ENCODE assay signal across 8 cellular contexts in the genomic region with DNA sequence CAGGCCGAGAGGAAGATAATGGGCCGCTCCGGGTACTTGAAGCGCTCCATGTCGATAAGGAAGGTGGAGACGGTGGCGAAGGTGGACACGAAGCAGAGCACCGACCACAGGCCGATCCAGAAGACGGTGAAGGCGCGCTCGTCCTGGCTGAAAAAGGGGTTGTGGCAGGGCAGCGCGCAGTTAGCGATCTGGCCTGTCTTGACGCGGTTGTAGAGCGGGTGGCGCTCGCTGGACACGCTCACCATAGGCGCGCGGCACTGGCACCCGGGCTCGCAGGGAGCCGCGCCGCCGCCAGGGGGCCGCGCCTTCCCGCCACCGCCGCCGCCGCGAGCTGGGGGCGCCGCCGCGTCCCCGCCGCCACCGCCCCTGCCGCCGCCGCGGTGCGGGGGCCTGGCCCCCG. TPM values are rescaled to one million over a fixed set of nuclear protein-coding genes. Genes with fewer than 3 reads are reported as not detected.
DNase-seq lines count a peak whose midpoint lies in the region; ATAC-seq, FAIRE-seq and TF ChIP-seq lines count a peak whose summit lies in the region.

No MANE protein-coding gene starts in this region.

- TF ChIP-seq POLR2A in HepG2 (IDR thresholded peaks at IDR 0.05; ENCODE audit: insufficient read depth in 1 of 2, low read depth in 2 of 2, low read length in 2 of 2) = no peak

- peak overlapping the region; percentile 75 for H3K4me3 Mint-ChIP-seq in dendritic cell treated with granulocyte-macrophage colony-stimulating factor and Interleukin-4, amounts not matched to agents 40 ng/mL and 50 ng/mL, for 4 days
- H3K4me3 Mint-ChIP-seq in stimulated activated effector memory CD8-positive, alpha-beta T cell treated with anti-CD3 and anti-CD28 coated beads, Interleukin-12 subunit alpha, Interleukin-12 subunit beta, amount 100 ng/mL, for 72 hours = peak overlapping the region; percentile 78

- H3K9me3 Mint-ChIP-seq in dendritic cell treated with granulocyte-macrophage colony-stimulating factor and Interleukin-4, amounts not matched to agents 40 ng/mL and 50 ng/mL, for 4 days = no peaks in the 10 kb centered on the region
- no peaks in the 10 kb centered on the region for H3K9me3 Mint-ChIP-seq in stimulated activated effector memory CD8-positive, alpha-beta T cell treated with anti-CD3 and anti-CD28 coated beads, Interleukin-12 subunit alpha, Interleukin-12 subunit beta, amount 100 ng/mL, for 72 hours

- H3K4me3 ChIP-seq in BLaER1 treated with 17β-estradiol and CSF1 and Interleukin-3, amounts not matched to agents 10 nM and 100 nM = peak overlapping the region; percentile 73 to 97 (median 86)
- no peak overlapping the region for H3K4me3 ChIP-seq in HepG2 (replicated peaks in 1 of 3; ENCODE audit: insufficient read depth in 1 of 3, low read depth in 2 of 3, low read length in 3 of 3)

- no peak for TF ChIP-seq RAD21 in HepG2 (CRISPR knock-in tag; IDR thresholded peaks at IDR 0.05)

- H3K27me3 Mint-ChIP-seq in dendritic cell treated with granulocyte-macrophage colony-stimulating factor and Interleukin-4, amounts not matched to agents 40 ng/mL and 50 ng/mL, for 4 days = peaks cover 81% of the 10 kb centered on the region

- H3K9ac ChIP-seq in BLaER1 treated with 17β-estradiol and CSF1 and Interleukin-3, amounts not matched to agents 10 nM and 100 nM = peak overlapping the region in 9 of 11 experiments; percentile 75 to 89 (median 83); a peak in 19 of 22 replicates
- H3K9ac ChIP-seq in HepG2 (ENCODE audit: insufficient read depth, low read depth, low read length) = no peak overlapping the region

- peaks cover 0 to 52% (median 29%) of the 10 kb centered on the region in 11 experiments; a peak in 16 of 22 replicates for H4K20me1 ChIP-seq in BLaER1 treated with 17β-estradiol and CSF1 and Interleukin-3, amounts not matched to agents 10 nM and 100 nM
- H4K20me1 ChIP-seq in HepG2 (ENCODE audit: insufficient read depth, low read length) = no peaks in the 10 kb centered on the region

- intact Hi-C loops in dendritic cell treated with granulocyte-macrophage colony-stimulating factor and Interleukin-4, amounts not matched to agents 40 ng/mL and 50 ng/mL, for 4 days (cut with micrococcal nuclease) = no loop called here
- intact Hi-C loops in HepG2 (cut with micrococcal nuclease; ENCODE audit: unreplicated experiment) = loop anchor here (1.0 to 5.0 kb wide), 2 partner anchors 47 to 1139 kb away; no protein-coding TSS in a partner anchor

- peak; percentile 48 for TF ChIP-seq CTCF in HepG2 (CRISPR knock-in tag; IDR thresholded peaks at IDR 0.05)

- no TSS peak for BruUV-seq in HepG2 (replicated peaks; lab: Mats Ljungman, UMichigan)

- POLR2A ChIA-PET in HepG2 (lab: Yijun Ruan, JAX) = no interaction called here

- H3K4me1 Mint-ChIP-seq in dendritic cell treated with granulocyte-macrophage colony-stimulating factor and Interleukin-4, amounts not matched to agents 40 ng/mL and 50 ng/mL, for 4 days (ENCODE audit: low read depth) = peaks cover 43% of the 10 kb centered on the region
- peaks cover 27% of the 10 kb centered on the region for H3K4me1 Mint-ChIP-seq in stimulated activated effector memory CD8-positive, alpha-beta T cell treated with anti-CD3 and anti-CD28 coated beads, Interleukin-12 subunit alpha, Interleukin-12 subunit beta, amount 100 ng/mL, for 72 hours

- peaks cover 14% of the 10 kb centered on the region for H3K36me3 Mint-ChIP-seq in dendritic cell treated with granulocyte-macrophage colony-stimulating factor and Interleukin-4, amounts not matched to agents 40 ng/mL and 50 ng/mL, for 4 days (ENCODE audit: low read depth)
- H3K36me3 Mint-ChIP-seq in stimulated activated effector memory CD8-positive, alpha-beta T cell treated with anti-CD3 and anti-CD28 coated beads, Interleukin-12 subunit alpha, Interleukin-12 subunit beta, amount 100 ng/mL, for 72 hours = no peaks in the 10 kb centered on the region

- H3K27ac Mint-ChIP-seq in dendritic cell treated with granulocyte-macrophage colony-stimulating factor and Interleukin-4, amounts not matched to agents 40 ng/mL and 50 ng/mL, for 4 days = no peak overlapping the region
- H3K27ac Mint-ChIP-seq in stimulated activated effector memory CD8-positive, alpha-beta T cell treated with anti-CD3 and anti-CD28 coated beads, Interleukin-12 subunit alpha, Interleukin-12 subunit beta, amount 100 ng/mL, for 72 hours = no peak overlapping the region

- peaks cover 7 to 41% (median 33%) of the 10 kb centered on the region in 11 experiments; a peak in 21 of 22 replicates for H3K27me3 ChIP-seq in BLaER1 treated with 17β-estradiol and CSF1 and Interleukin-3, amounts not matched to agents 10 nM and 100 nM
- H3K27me3 ChIP-seq in HepG2 (ENCODE audit: control insufficient read depth in 1 of 2, insufficient read depth in 2 of 2, low read length in 2 of 2) = peaks cover 6 to 30% of the 10 kb centered on the region in 2 experiments

- peak overlapping the region; percentile 95 to 100 (median 100) for H3K4me2 ChIP-seq in BLaER1 treated with 17β-estradiol and CSF1 and Interleukin-3, amounts not matched to agents 10 nM and 100 nM
- no peak overlapping the region for H3K4me2 ChIP-seq in HepG2 (ENCODE audit: low read depth, low read length)

- peaks cover 5 to 41% (median 27%) of the 10 kb centered on the region in 10 experiments; a peak in 18 of 20 replicates for H3K4me1 ChIP-seq in BLaER1 treated with 17β-estradiol and CSF1 and Interleukin-3, amounts not matched to agents 10 nM and 100 nM
- H3K4me1 ChIP-seq in HepG2 (ENCODE audit: insufficient read depth, low read length) = peaks cover 20% of the 10 kb centered on the region

- DNase-seq in T1000 (lab: John Stamatoyannopoulos, UW) = peak; percentile 30
- peak; percentile 4 for DNase-seq in HepG2 (ENCODE audit: low spot score)
- DNase-seq in stimulated activated effector memory CD8-positive, alpha-beta T cell treated with anti-CD3 and anti-CD28 coated beads, Interleukin-12 subunit alpha, Interleukin-12 subunit beta, amount 100 ng/mL, for 72 hours (ENCODE audit: low spot score in 2 of 2) = peak; percentile 11 to 58
- no peak for DNase-seq in NCI-H128 (lab: John Stamatoyannopoulos, UW; ENCODE audit: unreplicated experiment)

- no peaks in the 10 kb centered on the region; a peak in 1 of 22 replicates for H3K9me3 ChIP-seq in BLaER1 treated with 17β-estradiol and CSF1 and Interleukin-3, amounts not matched to agents 10 nM and 100 nM (replicated peaks in 1 of 11)
- no peaks in the 10 kb centered on the region for H3K9me3 ChIP-seq in HepG2 (ENCODE audit: low read length)

- ATAC-seq in GM18909 (IDR thresholded peaks at IDR 0.05; ENCODE audit: poor library complexity, unreplicated experiment) (peak; percentile 42), HG03457 (IDR thresholded peaks at IDR 0.05; ENCODE audit: unreplicated experiment) (peak; percentile 31), HepG2 (peak; percentile 29)
- ATAC-seq in stimulated activated effector memory CD8-positive, alpha-beta T cell treated with anti-CD3 and anti-CD28 coated beads, Interleukin-12 subunit alpha, Interleukin-12 subunit beta, amount 100 ng/mL, for 72 hours = peak; percentile 56

- no peak overlapping the region for H2AFZ ChIP-seq in HepG2 (ENCODE audit: low read length)

- peak overlapping the region in 8 of 11 experiments; percentile 69 to 81 (median 80); a peak in 12 of 22 replicates for H3K27ac ChIP-seq in BLaER1 treated with 17β-estradiol and CSF1 and Interleukin-3, amounts not matched to agents 10 nM and 100 nM
- H3K27ac ChIP-seq in HepG2 (ENCODE audit: extremely low read length, insufficient read depth, low read length) = no peak overlapping the region

- 74% methylated on average over 17 of the region's 53 CpGs for WGBS in HepG2 (ENCODE audit: low lambda C conversion rate)

- H3K79me2 ChIP-seq in HepG2 (ENCODE audit: insufficient read depth, low read length) = no peaks in the 10 kb centered on the region

- CTCF ChIA-PET in HepG2 (lab: Yijun Ruan, JAX; ENCODE audit: low intra/inter-chr PET ratio, low total read pairs) = interaction anchor here (1.8 kb wide), 1 partner anchor 141 kb away, joined by 6 read pairs; no protein-coding TSS in a partner anchor

- in situ Hi-C loops in HepG2 (cut with HindIII; ENCODE audit: extremely low pct_ligation_motif_present, low pct_unique_long_range_greater_than_20kb) = loop anchor here (10.0 kb wide), 1 partner anchor 144 kb away; no protein-coding TSS in a partner anchor

- TF ChIP-seq EP300 in HepG2 (IDR thresholded peaks at IDR 0.05; ENCODE audit: low read depth in 2 of 2, low read length in 2 of 2) (no peak), HepG2 (CRISPR knock-in tag; IDR thresholded peaks at IDR 0.05; ENCODE audit: borderline replicate concordance) (no peak)

- peaks cover 0 to 3% (median 0%) of the 10 kb centered on the region in 11 experiments; a peak in 3 of 22 replicates for H3K36me3 ChIP-seq in BLaER1 treated with 17β-estradiol and CSF1 and Interleukin-3, amounts not matched to agents 10 nM and 100 nM
- H3K36me3 ChIP-seq in HepG2 (replicated peaks in 1 of 2; ENCODE audit: control insufficient read depth in 1 of 2, insufficient read depth in 2 of 2, low read length in 2 of 2) = no peaks in the 10 kb centered on the region

- FAIRE-seq in HepG2 (lab: Jason Lieb, UNC) = no peak

RNA-seq across cellular contexts. Expression of a gene that starts 1.6 kb away (rescaled TPM):
- 0.07 TPM in 1 of 2 replicates, not detected in the other for total RNA-seq in HepG2 (2016; rRNA removed; fragmentation: Illumina TruSeq; extraction: Trizol)
- not detected in 2 replicates for total RNA-seq in HepG2 (2016; cell fraction: cytosol; rRNA removed; fragmentation: Illumina TruSeq; extraction: Trizol; ENCODE audit: low read depth)
- total RNA-seq in HepG2 (2016; cell fraction: insoluble cytoplasmic fraction; rRNA removed; fragmentation: Illumina TruSeq; extraction: Trizol) = 0.09 TPM in 1 of 2 replicates, not detected in the other
- 0.03 TPM in 2 replicates for total RNA-seq in HepG2 (2016; cell fraction: membrane; rRNA removed; fragmentation: Illumina TruSeq; extraction: Trizol)
- total RNA-seq in HepG2 (2016; cell fraction: nucleus; rRNA removed; fragmentation: Illumina TruSeq; extraction: Trizol) = 0.09 and 0.16 TPM in 2 replicates
- 0.03 and 0.05 TPM in 2 replicates for polyA plus RNA-seq in HepG2 (2011; rRNA removed)
- polyA plus RNA-seq in HepG2 (2011; cell fraction: cytosol; rRNA removed) = 0.01 TPM in 2 replicates
- 0.05 and 0.09 TPM in 2 replicates for polyA plus RNA-seq in HepG2 (2011; cell fraction: nucleus; rRNA removed)
- polyA plus RNA-seq in HepG2 (2012) = not detected in 2 replicates
- polyA plus RNA-seq in HepG2 (2016; cell fraction: cytosol; fragmentation: Illumina TruSeq; extraction: Trizol; ENCODE audit: low read depth) = not detected in 2 replicates
- polyA plus RNA-seq in HepG2 (2016; cell fraction: insoluble cytoplasmic fraction; fragmentation: Illumina TruSeq; extraction: Trizol; ENCODE audit: low read depth) = not detected in 2 replicates
- polyA plus RNA-seq in HepG2 (2016; cell fraction: membrane; fragmentation: Illumina TruSeq; extraction: Trizol; ENCODE audit: low read depth) = not detected in 2 replicates
- 0.21 TPM in 1 of 2 replicates, not detected in the other for polyA plus RNA-seq in HepG2 (2016; cell fraction: nucleus; fragmentation: Illumina TruSeq; extraction: Trizol; ENCODE audit: insufficient read depth, low read depth)
- 3.8 TPM in 1 of 2 replicates, not detected in the other for polyA minus RNA-seq in HepG2 (2011; rRNA and poly(A)+ RNA removed; ENCODE audit: low replicate concordance)
- polyA minus RNA-seq in HepG2 (2011; cell fraction: cytosol; rRNA and poly(A)+ RNA removed) = 0.10 TPM in 1 of 2 replicates, not detected in the other
- not detected in 2 replicates for polyA minus RNA-seq in HepG2 (2011; cell fraction: nucleus; rRNA and poly(A)+ RNA removed)

RNA-seq across cellular contexts. Expression of a gene that starts 35.3 kb away (rescaled TPM):
- total RNA-seq in HepG2 (2016; rRNA removed; fragmentation: Illumina TruSeq; extraction: Trizol) = not detected in 2 replicates
- total RNA-seq in HepG2 (2016; cell fraction: cytosol; rRNA removed; fragmentation: Illumina TruSeq; extraction: Trizol; ENCODE audit: low read depth) = not detected in 2 replicates
- total RNA-seq in HepG2 (2016; cell fraction: insoluble cytoplasmic fraction; rRNA removed; fragmentation: Illumina TruSeq; extraction: Trizol) = not detected in 2 replicates
- total RNA-seq in HepG2 (2016; cell fraction: membrane; rRNA removed; fragmentation: Illumina TruSeq; extraction: Trizol) = not detected in 2 replicates
- total RNA-seq in HepG2 (2016; cell fraction: nucleus; rRNA removed; fragmentation: Illumina TruSeq; extraction: Trizol) = not detected in 2 replicates
- polyA plus RNA-seq in HepG2 (2011; rRNA removed) = not detected in 2 replicates
- not detected in 2 replicates for polyA plus RNA-seq in HepG2 (2011; cell fraction: cytosol; rRNA removed)
- not detected in 2 replicates for polyA plus RNA-seq in HepG2 (2011; cell fraction: nucleus; rRNA removed)
- polyA plus RNA-seq in HepG2 (2012) = not detected in 2 replicates
- polyA plus RNA-seq in HepG2 (2016; cell fraction: cytosol; fragmentation: Illumina TruSeq; extraction: Trizol; ENCODE audit: low read depth) = not detected in 2 replicates
- not detected in 2 replicates for polyA plus RNA-seq in HepG2 (2016; cell fraction: insoluble cytoplasmic fraction; fragmentation: Illumina TruSeq; extraction: Trizol; ENCODE audit: low read depth)
- polyA plus RNA-seq in HepG2 (2016; cell fraction: membrane; fragmentation: Illumina TruSeq; extraction: Trizol; ENCODE audit: low read depth) = not detected in 2 replicates
- not detected in 2 replicates for polyA plus RNA-seq in HepG2 (2016; cell fraction: nucleus; fragmentation: Illumina TruSeq; extraction: Trizol; ENCODE audit: insufficient read depth, low read depth)
- polyA minus RNA-seq in HepG2 (2011; rRNA and poly(A)+ RNA removed; ENCODE audit: low replicate concordance) = not detected in 2 replicates
- polyA minus RNA-seq in HepG2 (2011; cell fraction: cytosol; rRNA and poly(A)+ RNA removed) = not detected in 2 replicates
- polyA minus RNA-seq in HepG2 (2011; cell fraction: nucleus; rRNA and poly(A)+ RNA removed) = not detected in 2 replicates

Comparison
In these comparisons a context has a peak if more than half of its experiments do, and no peak if none do; other contexts are left out.
1. H3K4me3 ChIP-seq: peak in BLaER1 treated with 17β-estradiol and CSF1 and Interleukin-3, amounts not matched to agents 10 nM and 100 nM (10 of 10); none in HepG2 (0 of 3).
2. Peak in every context shown above with its lines, with median percentiles within 50 percentile points of each other: ATAC-seq.